ENCODE assay signal across 30 cellular contexts in genomic region chrX:44247468-44247867, GRCh38.
"Had no signal": no experiment of that assay in that cellular context is flagged by ENCODE, and none has a peak within 500 bp of the region (broad histone marks: within the 10 kb centered on the region; RNA-seq: fewer than 3 reads in every experiment).

No MANE protein-coding gene starts in this region.

- H3K9me3 ChIP-seq: body of pancreas had no signal

- H3K27ac ChIP-seq: body of pancreas, RWPE1 had no signal

- H3K4me3 ChIP-seq: body of pancreas, K562 had no signal

- FAIRE-seq: bronchial epithelial cell, K562 had no signal

- ATAC-seq: activated CD8-positive, alpha-beta memory T cell treated with anti-CD3 and anti-CD28 coated beads, Interleukin-2, amount 10 ng/mL, durations not matched to agents 7 days and 5 days; body of pancreas; K562; Panc1; T-helper 17 cell; WTC11 had no signal

- H3K4me1 ChIP-seq: body of pancreas had no signal

- DNase-seq: activated CD4-positive, alpha-beta T cell treated with anti-CD3 and anti-CD28 coated beads, Interleukin-2, amount 10 ng/mL, durations not matched to agents 24 days and 14 days; activated CD4-positive, alpha-beta T cell treated with anti-CD3 and anti-CD28 coated beads, Interleukin-2, amount 50 U/mL, for 48 hours; activated CD4-positive, CD25-positive, alpha-beta regulatory T cell treated with anti-CD3 and anti-CD28 coated beads, Interleukin-2, amount 50 U/mL, for 72 hours; activated CD8-positive, alpha-beta memory T cell treated with anti-CD3 and anti-CD28 coated beads, Interleukin-2, amount 10 ng/mL, durations not matched to agents 7 days and 5 days; activated effector memory CD4-positive, alpha-beta T cell treated with Interleukin-2 at 50 U/mL for 16 hours; activated naive CD4-positive, alpha-beta T cell; activated T-cell treated with anti-CD3 and anti-CD28 coated beads, Interleukin-2, amount 50 U/mL, for 24 hours; aorta; body of pancreas; central memory CD4-positive, alpha-beta T cell; Karpas-422; MM.1S; NCI-H1092 treated with DMSO at 0.1 percent for 48 hours; NCI-H1417 treated with DMSO at 0.1 percent for 48 hours; NCI-H1694; NCI-H2029; NCI-H2107; NCI-H345; NCI-H510A; NCI-H526 treated with DMSO at 0.1 percent for 48 hours; NCI-H82; OCI-M1; Right ventricle myocardium superior; T-helper 17 cell; T-helper 9 cell had no signal

- H3K27me3 ChIP-seq: body of pancreas had no signal
